ENCODE assay signal across 19 cellular contexts in the genomic region with DNA sequence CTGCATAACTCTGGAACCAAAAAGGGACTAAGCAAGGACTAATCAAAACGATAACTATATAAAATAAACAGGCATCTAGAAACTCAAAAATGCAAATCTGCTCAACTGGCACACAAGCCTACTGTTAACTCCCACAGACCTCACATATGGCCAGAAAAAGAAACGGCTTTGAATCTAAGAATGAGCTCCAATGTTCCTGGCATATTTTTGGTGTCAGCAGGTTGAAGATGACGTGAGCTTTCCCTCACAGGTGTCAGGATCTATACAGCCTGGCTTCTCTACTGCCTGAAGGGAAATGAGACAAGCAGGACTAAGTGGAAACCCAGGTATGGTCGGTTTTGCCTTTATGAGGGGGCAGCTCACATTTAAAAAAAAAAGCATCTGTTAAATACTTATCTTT.
"Had no signal": no experiment of that assay in that cellular context is flagged by ENCODE, and none has a peak within 500 bp of the region (broad histone marks: within the 10 kb centered on the region; RNA-seq: fewer than 3 reads in every experiment).

No MANE protein-coding gene starts in this region.

- H3K4me1 ChIP-seq: esophagus muscularis mucosa, gastroesophageal sphincter, right atrium auricular region had no signal

- H3K27ac ChIP-seq: epithelial cell of prostate, esophagus muscularis mucosa, gastroesophageal sphincter, right atrium auricular region, stomach had no signal

- H3K27me3 ChIP-seq: esophagus muscularis mucosa, gastroesophageal sphincter, right atrium auricular region, stomach had no signal

- H3K27me3 Mint-ChIP-seq: effector memory CD8-positive, alpha-beta T cell; naive thymus-derived CD8-positive, alpha-beta T cell; type B pancreatic cell had no signal

- DNase-seq: effector memory CD8-positive, alpha-beta T cell; glutamatergic neuron; islet precursor cell; mammary epithelial cell; mucosa of descending colon; naive thymus-derived CD8-positive, alpha-beta T cell; posterior cingulate gyrus; small intestine; stimulated activated CD4-positive, alpha-beta T cell treated with anti-CD3 and anti-CD28 coated beads, Interleukin-12 subunit alpha, Interleukin-12 subunit beta, amount 100 ng/mL, for 4 hours; stimulated activated naive CD4-positive, alpha-beta T cell; stomach had no signal

- H3K9me3 ChIP-seq: right atrium auricular region had no signal

- H3K4me1 Mint-ChIP-seq: neural crest cell had no signal

- H3K9me3 Mint-ChIP-seq: effector memory CD8-positive, alpha-beta T cell had no signal

- H3K36me3 ChIP-seq: esophagus muscularis mucosa, right atrium auricular region, stomach had no signal

- H3K27ac Mint-ChIP-seq: dendritic cell treated with granulocyte-macrophage colony-stimulating factor and Interleukin-4, amounts not matched to agents 40 ng/mL and 50 ng/mL, for 4 days; naive thymus-derived CD8-positive, alpha-beta T cell; type B pancreatic cell had no signal

- H3K4me3 ChIP-seq: esophagus muscularis mucosa, gastroesophageal sphincter, mucosa of descending colon, right atrium auricular region, stomach had no signal

- ATAC-seq: effector memory CD8-positive, alpha-beta T cell; gastroesophageal sphincter; left lobe of liver; mucosa of descending colon; naive thymus-derived CD8-positive, alpha-beta T cell had no signal

- H3K4me3 Mint-ChIP-seq: dendritic cell treated with granulocyte-macrophage colony-stimulating factor and Interleukin-4, amounts not matched to agents 40 ng/mL and 50 ng/mL, for 4 days; effector memory CD8-positive, alpha-beta T cell; naive thymus-derived CD8-positive, alpha-beta T cell; neural crest cell; type B pancreatic cell had no signal
